ENCODE assay signal across 8 cellular contexts in genomic region chr19:40596608-40597328, GRCh38. TPM values are rescaled to one million over a fixed set of nuclear protein-coding genes. Genes with fewer than 3 reads are reported as not detected.
A peak's percentile ranks its signal among the peaks of the same experiment; 100 is the strongest.
DNase-seq lines count a peak whose midpoint lies in the region; ATAC-seq, FAIRE-seq and TF ChIP-seq lines count a peak whose summit lies in the region.

No MANE protein-coding gene starts in this region.

- no peak for TF ChIP-seq CTCF in WTC11 (IDR thresholded peaks at IDR 0.05)
- no peak for TF ChIP-seq CTCF in transverse colon (IDR thresholded peaks at IDR 0.05)
- no peak for TF ChIP-seq CTCF in progenitor cell of endocrine pancreas (IDR thresholded peaks at IDR 0.05; ENCODE audit: unreplicated experiment)

- no peak for FAIRE-seq in GM12891 (lab: Jason Lieb, UNC)

- DNase-seq in activated T-cell treated with anti-CD3 and anti-CD28 coated beads, Interleukin-2, amount 50 U/mL, for 72 hours: peak in 1 of 2 donors; percentile 51
- no peak for DNase-seq in activated T-cell treated with anti-CD3 and anti-CD28 coated beads, Interleukin-2, amount 50 U/mL, for 24 hours
- DNase-seq in WTC11 (ENCODE audit: low spot score) (peak; percentile 78), transverse colon (peak; percentile 56), GM12891 (ENCODE audit: insufficient read length, low spot score) (no peak), progenitor cell of endocrine pancreas (ENCODE audit: low spot score, unreplicated experiment) (no peak)

- H3K36me3 Mint-ChIP-seq in activated T-cell treated with anti-CD3 and anti-CD28 coated beads, Interleukin-2, amount 50 U/mL, for 72 hours (ENCODE audit: insufficient read depth in 2 of 2): no peaks in the 10 kb centered on the region
- no peaks in the 10 kb centered on the region for H3K36me3 Mint-ChIP-seq in activated T-cell treated with anti-CD3 and anti-CD28 coated beads, Interleukin-2, amount 50 U/mL, for 24 hours (ENCODE audit: low read depth)
- no peaks in the 10 kb centered on the region for H3K36me3 Mint-ChIP-seq in WTC11
- peaks cover 2% of the 10 kb centered on the region for H3K36me3 Mint-ChIP-seq in progenitor cell of endocrine pancreas (ENCODE audit: insufficient read depth)

- no peak for TF ChIP-seq POLR2A in transverse colon (IDR thresholded peaks at IDR 0.05)
- no peak for TF ChIP-seq POLR2A in GM12891 (IDR thresholded peaks at IDR 0.05; ENCODE audit: low read depth, low read length)

- WGBS in transverse colon (ENCODE audit: low coverage in 1 of 2), 2 donors: 7 to 50% methylated on average over 3 to 46 of the region's 53 CpGs

- no peaks in the 10 kb centered on the region for H3K9me3 ChIP-seq in iPS-15b (ENCODE audit: control insufficient read depth, insufficient read depth, low read length)
- no peaks in the 10 kb centered on the region for H3K9me3 ChIP-seq in transverse colon

- POLR2A ChIA-PET in WTC11 (lab: Charles Lee): no interaction called here

- H3K27me3 Mint-ChIP-seq in activated T-cell treated with anti-CD3 and anti-CD28 coated beads, Interleukin-2, amount 50 U/mL, for 72 hours (ENCODE audit: low read depth): peaks cover 35% of the 10 kb centered on the region
- H3K27me3 Mint-ChIP-seq in activated T-cell treated with anti-CD3 and anti-CD28 coated beads, Interleukin-2, amount 50 U/mL, for 24 hours: peaks cover 43% of the 10 kb centered on the region
- H3K27me3 Mint-ChIP-seq in WTC11 (ENCODE audit: low read depth) (peaks cover 73% of the 10 kb centered on the region), progenitor cell of endocrine pancreas (peaks cover 55% of the 10 kb centered on the region)

- in situ Hi-C loops in transverse colon (cut with MboI; ENCODE audit: low pct_ligation_motif_present in 1 of 4, low pct_unique_long_range_greater_than_20kb in 1 of 4, low sequenced_read_pairs in 3 of 4): loop anchor here in 2 of 4 donors (10.0 to 25.0 kb wide), 2 partner anchors 62 to 284 kb away; no protein-coding TSS in a partner anchor

- TF ChIP-seq EP300 in transverse colon (IDR thresholded peaks at IDR 0.05; ENCODE audit: low read depth): no peak

- H3K4me3 Mint-ChIP-seq in activated T-cell treated with anti-CD3 and anti-CD28 coated beads, Interleukin-2, amount 50 U/mL, for 72 hours: peak overlapping the region; percentile 49 to 56
- H3K4me3 Mint-ChIP-seq in activated T-cell treated with anti-CD3 and anti-CD28 coated beads, Interleukin-2, amount 50 U/mL, for 24 hours: no peak overlapping the region
- peak overlapping the region; percentile 71 for H3K4me3 Mint-ChIP-seq in WTC11
- no peak overlapping the region for H3K4me3 Mint-ChIP-seq in progenitor cell of endocrine pancreas (ENCODE audit: low read depth)

- H3K27ac ChIP-seq in transverse colon: no peak overlapping the region

- peaks cover 42% of the 10 kb centered on the region for H3K4me1 Mint-ChIP-seq in activated T-cell treated with anti-CD3 and anti-CD28 coated beads, Interleukin-2, amount 50 U/mL, for 72 hours (ENCODE audit: low read depth)
- peaks cover 42% of the 10 kb centered on the region for H3K4me1 Mint-ChIP-seq in activated T-cell treated with anti-CD3 and anti-CD28 coated beads, Interleukin-2, amount 50 U/mL, for 24 hours (ENCODE audit: low read depth)
- H3K4me1 Mint-ChIP-seq in WTC11 (peaks cover 33% of the 10 kb centered on the region), progenitor cell of endocrine pancreas (ENCODE audit: low read depth) (peaks cover 2% of the 10 kb centered on the region)

- no peaks in the 10 kb centered on the region for H3K9me3 Mint-ChIP-seq in activated T-cell treated with anti-CD3 and anti-CD28 coated beads, Interleukin-2, amount 50 U/mL, for 72 hours
- H3K9me3 Mint-ChIP-seq in activated T-cell treated with anti-CD3 and anti-CD28 coated beads, Interleukin-2, amount 50 U/mL, for 24 hours: no peaks in the 10 kb centered on the region
- H3K9me3 Mint-ChIP-seq in WTC11: 0 out of 2 replicates have a peak, but pooled peaks cover 3% of the 10 kb centered on the region
- H3K9me3 Mint-ChIP-seq in progenitor cell of endocrine pancreas (ENCODE audit: low read depth): no peaks in the 10 kb centered on the region

- no peaks in the 10 kb centered on the region for H3K36me3 ChIP-seq in iPS-15b (ENCODE audit: control insufficient read depth, insufficient read depth, low read length)
- H3K36me3 ChIP-seq in transverse colon: no peaks in the 10 kb centered on the region

- ATAC-seq in activated T-cell treated with anti-CD3 and anti-CD28 coated beads, Interleukin-2, amount 50 U/mL, for 72 hours (replicated peaks in 1 of 2): peak; percentile 14 to 33
- peak; percentile 14 for ATAC-seq in WTC11
- ATAC-seq in HG03521 (IDR thresholded peaks at IDR 0.05; ENCODE audit: unreplicated experiment): no peak

- no peak overlapping the region for H3K27ac Mint-ChIP-seq in activated T-cell treated with anti-CD3 and anti-CD28 coated beads, Interleukin-2, amount 50 U/mL, for 72 hours
- H3K27ac Mint-ChIP-seq in activated T-cell treated with anti-CD3 and anti-CD28 coated beads, Interleukin-2, amount 50 U/mL, for 24 hours: no peak overlapping the region
- H3K27ac Mint-ChIP-seq in WTC11: no peak overlapping the region
- H3K27ac Mint-ChIP-seq in progenitor cell of endocrine pancreas: no peak overlapping the region

- peaks cover 44% of the 10 kb centered on the region for H3K27me3 ChIP-seq in iPS-15b (ENCODE audit: control insufficient read depth, insufficient read depth, low read length)
- H3K27me3 ChIP-seq in transverse colon: peaks cover 58% of the 10 kb centered on the region

- CTCF ChIA-PET in WTC11 (lab: Charles Lee): interaction anchor here (0.6 to 2.6 kb wide), 6 partner anchors 26 to 1506 kb away, joined by 3 to 8 read pairs (median 5); no protein-coding TSS in a partner anchor

- H3K4me1 ChIP-seq in iPS-15b (ENCODE audit: control insufficient read depth, insufficient read depth, low read length): peaks cover 14% of the 10 kb centered on the region
- peaks cover 17 to 50% (median 37%) of the 10 kb centered on the region in 4 donors for H3K4me1 ChIP-seq in transverse colon

- peak overlapping the region; percentile 45 for H3K4me3 ChIP-seq in iPS-15b (ENCODE audit: low read depth, low read length)
- peak overlapping the region in 2 of 4 donors; percentile 15 to 35 for H3K4me3 ChIP-seq in transverse colon

- intact Hi-C loops in transverse colon (cut with DNase I; ENCODE audit: low total_unique reads): no loop called here

- H3K9ac ChIP-seq in iPS-15b (ENCODE audit: low read depth, low read length): no peak overlapping the region

TF ChIP-seq in WTC11, 78 proteins besides CTCF, POLR2A, EP300 and RAD21 (continues in another document):
- TF ChIP-seq CREB1 (CRISPR knock-in tag; IDR thresholded peaks at IDR 0.05) (peak; percentile 32; the same call in 1 of the 2 replicates), MYBL2 (CRISPR knock-in tag; IDR thresholded peaks at IDR 0.05) (0 out of 2 replicates have a peak, but pooled peaks have one; percentile 57), ATF1 (CRISPR knock-in tag; IDR thresholded peaks at IDR 0.05) (no peak), ZNF121 (CRISPR knock-in tag; IDR thresholded peaks at IDR 0.05) (no peak), IRF1 (CRISPR knock-in tag; IDR thresholded peaks at IDR 0.05) (0 out of 2 replicates have a peak, but pooled peaks have one; percentile 57), SOX15 (CRISPR knock-in tag; IDR thresholded peaks at IDR 0.05) (no peak), RELA (CRISPR knock-in tag; IDR thresholded peaks at IDR 0.05; ENCODE audit: borderline replicate concordance) (no peak), SP1 (CRISPR knock-in tag; conservative IDR thresholded peaks at IDR 0.05) (peak; percentile 47; the same call in 1 of the 2 replicates)

TF ChIP-seq in GM12891, 5 proteins besides CTCF, POLR2A, EP300 and RAD21:
- TF ChIP-seq SPI1 (IDR thresholded peaks at IDR 0.05; ENCODE audit: low read depth, low read length) (no peak), TAF1 (IDR thresholded peaks at IDR 0.05; ENCODE audit: low read depth, low read length) (no peak), POU2F2 (IDR thresholded peaks at IDR 0.05; ENCODE audit: low read depth, low read length) (no peak), POLR2AphosphoS5 (IDR thresholded peaks at IDR 0.05; ENCODE audit: low read depth, low read length) (no peak), PAX5 (IDR thresholded peaks at IDR 0.05; ENCODE audit: insufficient read depth, low read length, severe bottlenecking) (no peak)

RNA-seq across cellular contexts. Expression of gene LTBP4, which starts 4.4 kb away (rescaled TPM):
- total RNA-seq in activated T-cell treated with anti-CD3 and anti-CD28 coated beads, Interleukin-2, amount 50 U/mL, for 72 hours: 100 to 1,000 TPM; 164 to 195 TPM
- total RNA-seq in WTC11 (2021) (125 to 168 TPM (median 166 TPM) in 3 replicates), transverse colon (100 to 1,000 TPM; 122 to 477 (median 253) TPM), progenitor cell of endocrine pancreas (25.4 TPM in 2 replicates)
- polyA plus RNA-seq in GM12891 (2012; ENCODE audit: low read depth, missing spikeins): 15.3 TPM

RNA-seq across cellular contexts. Expression of gene SHKBP1, which starts 20.1 kb away (rescaled TPM):
- total RNA-seq in activated T-cell treated with anti-CD3 and anti-CD28 coated beads, Interleukin-2, amount 50 U/mL, for 72 hours: 100 to 1,000 TPM; 145 to 152 TPM
- total RNA-seq in WTC11 (2021) (71.7 to 82.1 TPM (median 76.9 TPM) in 3 replicates), transverse colon (100 to 1,000 TPM in 1 of 4 donors, 10 to 100 TPM in 3; 58.7 to 111 (median 60.9) TPM), progenitor cell of endocrine pancreas (102 and 114 TPM in 2 replicates)
- polyA plus RNA-seq in GM12891 (2012; ENCODE audit: low read depth, missing spikeins): 61.3 TPM

Comparison
In these comparisons a context has a peak if more than half of its experiments do, and no peak if none do; other contexts are left out.
1. H3K4me3 Mint-ChIP-seq: peak in activated T-cell treated with anti-CD3 and anti-CD28 coated beads, Interleukin-2, amount 50 U/mL, for 72 hours (2 of 2) and WTC11 (single experiment); none in activated T-cell treated with anti-CD3 and anti-CD28 coated beads, Interleukin-2, amount 50 U/mL, for 24 hours (single experiment) and progenitor cell of endocrine pancreas (single experiment).
2. DNase-seq: peak in WTC11 (single experiment) and transverse colon (single experiment); none in activated T-cell treated with anti-CD3 and anti-CD28 coated beads, Interleukin-2, amount 50 U/mL, for 24 hours (single experiment), GM12891 (single experiment) and progenitor cell of endocrine pancreas (single experiment).